Comparison of ENCODE assay signal across 8 cellular contexts in the genomic region with DNA sequence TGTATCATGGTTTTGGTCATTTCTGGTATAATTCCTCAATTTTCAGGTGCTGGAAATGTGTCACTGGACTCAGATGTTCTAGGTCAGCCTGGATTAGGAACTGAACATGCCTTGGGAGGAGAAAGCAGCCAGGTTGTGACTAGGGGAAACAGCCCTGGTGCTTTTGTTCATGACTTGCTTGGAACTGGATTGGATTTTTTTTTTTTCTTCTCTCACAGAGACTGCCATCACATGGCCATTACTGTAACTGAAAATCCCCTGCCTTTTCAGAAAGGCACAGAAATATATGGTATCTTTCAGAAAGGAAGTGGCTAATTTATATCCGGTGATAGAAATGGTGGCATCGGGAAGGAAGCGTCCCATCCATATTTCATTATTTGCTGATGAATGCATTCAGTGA.
DNase-seq lines count a peak whose midpoint lies in the region; ATAC-seq and TF ChIP-seq lines count a peak whose summit lies in the region.

No MANE protein-coding gene starts in this region.

- peak; percentile 44 for DNase-seq in DMS53 (lab: John Stamatoyannopoulos, UW)
- DNase-seq in DMS53 treated with DMSO at 0.1 percent for 48 hours (lab: John Stamatoyannopoulos, UW; ENCODE audit: unreplicated experiment): no peak
- peak; percentile 28 for DNase-seq in iPS-NIHi7 (ENCODE audit: extremely low spot score)
- no peak for DNase-seq in tibial artery
- no peak for DNase-seq in NCI-H1930 (lab: John Stamatoyannopoulos, UW)
- DNase-seq in NCI-H524 treated with DMSO at 0.1 percent for 48 hours (lab: John Stamatoyannopoulos, UW): no peak

- no peak overlapping the region for H3K27ac ChIP-seq in VCaP
- H3K27ac ChIP-seq in tibial artery: peak overlapping the region; percentile 43 to 58

- TF ChIP-seq CTCF in VCaP (conservative IDR thresholded peaks at IDR 0.05): peak; percentile 69
- peak; percentile 16 to 28 for TF ChIP-seq CTCF in tibial artery (IDR thresholded peaks at IDR 0.05)

- intact Hi-C loops in tibial artery (cut with DNase I; ENCODE audit: low total_unique reads): no loop called here

- no peak overlapping the region for H3K4me3 ChIP-seq in tibial artery

- H3K36me3 ChIP-seq in tibial artery: no peaks in the 10 kb centered on the region

- no peaks in the 10 kb centered on the region for H3K9me3 ChIP-seq in tibial artery

- ATAC-seq in HG02938 (IDR thresholded peaks at IDR 0.05; ENCODE audit: unreplicated experiment): peak; percentile 56

- H3K27me3 ChIP-seq in tibial artery: no peaks in the 10 kb centered on the region

- peaks cover 0 to 68% (median 19%) of the 10 kb centered on the region in 4 donors for H3K4me1 ChIP-seq in tibial artery

Comparison
In these comparisons a context has a peak if more than half of its experiments do, and no peak if none do; other contexts are left out.
1. DNase-seq: peak in DMS53 (single experiment) and iPS-NIHi7 (single experiment); none in DMS53 treated with DMSO at 0.1 percent for 48 hours (single experiment), tibial artery (0 of 2), NCI-H1930 (0 of 2) and NCI-H524 treated with DMSO at 0.1 percent for 48 hours (single experiment).